Comparison of ENCODE assay signal across 9 cellular contexts in the genomic region with DNA sequence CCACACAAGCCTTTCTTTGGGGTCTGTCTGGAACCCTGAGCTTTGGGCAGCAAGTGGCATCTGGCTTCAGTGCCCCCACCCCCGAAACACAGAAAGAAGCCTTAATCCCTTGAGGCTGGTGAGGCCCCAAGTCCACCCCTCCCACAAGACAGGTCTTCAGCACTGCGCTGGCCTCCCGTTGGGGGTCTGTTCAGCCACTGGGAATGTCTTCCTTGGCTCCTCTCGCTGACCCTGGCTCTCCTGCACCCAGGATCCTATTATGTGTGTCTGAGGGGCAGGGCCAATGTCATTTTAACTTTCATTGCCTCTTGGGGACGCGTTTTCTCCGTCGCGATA. TPM values are rescaled to one million over a fixed set of nuclear protein-coding genes. Genes with fewer than 3 reads are reported as not detected.
DNase-seq lines count a peak whose midpoint lies in the region; ATAC-seq, FAIRE-seq and TF ChIP-seq lines count a peak whose summit lies in the region.
"Had no signal": no experiment of that assay in that cellular context is flagged by ENCODE, and none has a peak within 500 bp of the region (broad histone marks: within the 10 kb centered on the region; RNA-seq: fewer than 3 reads in every experiment).

No MANE protein-coding gene starts in this region.

- H3K4me3 Mint-ChIP-seq in activated CD8-positive, alpha-beta T cell treated with anti-CD3 and anti-CD28 coated beads for 36 hours = peak overlapping the region; percentile 69

- ATAC-seq in activated CD8-positive, alpha-beta T cell treated with anti-CD3 and anti-CD28 coated beads for 36 hours = no peak
- no peak for ATAC-seq in GM18505 (IDR thresholded peaks at IDR 0.05; ENCODE audit: unreplicated experiment)

- H3K4me1 ChIP-seq in HEK293 (ENCODE audit: control insufficient read depth, insufficient read depth, low read length) (0 out of 2 replicates have a peak, but pooled peaks cover 3% of the 10 kb centered on the region), small intestine (ENCODE audit: control insufficient read depth in 2 of 2, insufficient read depth in 1 of 2, low read depth in 1 of 2, low read length in 1 of 2) (peaks cover 8% of the 10 kb centered on the region in 2 donors)

- TF ChIP-seq CTCF in HEK293 (tag by site-specific recombination; IDR thresholded peaks at IDR 0.05) = no peak
- TF ChIP-seq CTCF in activated CD8-positive, alpha-beta T cell treated with anti-CD3 and anti-CD28 coated beads for 36 hours (IDR thresholded peaks at IDR 0.05) = no peak

- no peaks in the 10 kb centered on the region for H3K27me3 Mint-ChIP-seq in activated CD8-positive, alpha-beta T cell treated with anti-CD3 and anti-CD28 coated beads for 36 hours

- H3K4me3 ChIP-seq in HEK293 (ENCODE audit: low read depth, low read length) (no peak overlapping the region), iPS-11a (ENCODE audit: low read depth, low read length) (peak overlapping the region; percentile 53), small intestine (ENCODE audit: low read depth in 1 of 2, low read length in 2 of 2) (peak overlapping the region in 1 of 2 donors; percentile 45)

- no peak for DNase-seq in activated CD8-positive, alpha-beta T cell treated with anti-CD3 and anti-CD28 coated beads for 36 hours
- no peak for DNase-seq in small intestine
- DNase-seq in NCI-H2107 (lab: John Stamatoyannopoulos, UW) = no peak
- no peak for DNase-seq in HCEC 1CT
- DNase-seq: T1000 had no signal

- TF ChIP-seq POLR2A in GM18505 (IDR thresholded peaks at IDR 0.05; ENCODE audit: borderline replicate concordance, extremely low read depth, insufficient read depth, insufficient read length) = no peak

- CTCF ChIA-PET in HEK293 (lab: Yijun Ruan, JAX) = interaction anchor here (0.8 to 4.3 kb wide), 2 partner anchors 18 to 26 kb away, joined by 3 to 33 read pairs; no protein-coding TSS in a partner anchor
- CTCF ChIA-PET in activated CD8-positive, alpha-beta T cell treated with anti-CD3 and anti-CD28 coated beads for 36 hours (lab: Charles Lee) = interaction anchor here (0.8 to 6.2 kb wide), 9 partner anchors 9 to 195 kb away, joined by 3 to 46 read pairs (median 4); no protein-coding TSS in a partner anchor

- no peak overlapping the region for H3K27ac Mint-ChIP-seq in activated CD8-positive, alpha-beta T cell treated with anti-CD3 and anti-CD28 coated beads for 36 hours

- no peak for FAIRE-seq in small intestine (lab: Jason Lieb, UNC)

- H3K36me3 ChIP-seq in HEK293 (ENCODE audit: control insufficient read depth in 2 of 2, insufficient read depth in 1 of 2, low read length in 2 of 2) (peaks cover 0 to 26% of the 10 kb centered on the region in 2 experiments; a peak in 2 of 3 replicates), small intestine (ENCODE audit: control insufficient read depth in 2 of 2, insufficient read depth in 2 of 2, low read length in 2 of 2) (no peaks in the 10 kb centered on the region)

- H3K9me3 ChIP-seq in HEK293 (ENCODE audit: control insufficient read depth, insufficient read depth, low read depth, low read length) = no peaks in the 10 kb centered on the region
- no peaks in the 10 kb centered on the region for H3K9me3 ChIP-seq in small intestine (ENCODE audit: control insufficient read depth, low read depth)

- H3K9me3 Mint-ChIP-seq in activated CD8-positive, alpha-beta T cell treated with anti-CD3 and anti-CD28 coated beads for 36 hours = no peaks in the 10 kb centered on the region

- H3K27me3 ChIP-seq in small intestine (ENCODE audit: control insufficient read depth in 2 of 2, insufficient read depth in 2 of 2, low read length in 2 of 2) = no peaks in the 10 kb centered on the region

- WGBS in small intestine, 3 donors = 13 to 18% (median 16%) methylated on average over 9 of the region's 9 CpGs

- POLR2A ChIA-PET in HEK293 (lab: Yijun Ruan, JAX) = interaction anchor here (0.7 to 1.4 kb wide), 2 partner anchors 9 to 106 kb away, joined by 3 to 4 read pairs; no protein-coding TSS in a partner anchor
- POLR2A ChIA-PET in activated CD8-positive, alpha-beta T cell treated with anti-CD3 and anti-CD28 coated beads for 36 hours (lab: Charles Lee) = interaction anchor here (0.8 to 2.3 kb wide), 2 partner anchors 9 to 26 kb away, joined by 4 to 6 read pairs; no protein-coding TSS in a partner anchor

- H3K4me1 Mint-ChIP-seq in activated CD8-positive, alpha-beta T cell treated with anti-CD3 and anti-CD28 coated beads for 36 hours (ENCODE audit: low read depth) = peaks cover 38% of the 10 kb centered on the region

- H3K36me3 Mint-ChIP-seq in activated CD8-positive, alpha-beta T cell treated with anti-CD3 and anti-CD28 coated beads for 36 hours (ENCODE audit: low read depth) = peaks cover 21% of the 10 kb centered on the region

- intact Hi-C loops in activated CD8-positive, alpha-beta T cell treated with anti-CD3 and anti-CD28 coated beads for 36 hours (cut with micrococcal nuclease) = loop anchor here (5.0 to 10.0 kb wide), 2 partner anchors 55 to 93 kb away; a partner anchor contains a TSS

- H3K27ac ChIP-seq in HEK293 (ENCODE audit: extremely low read depth, low read depth, low read length) = no peak overlapping the region; the same call in 1 of the 2 replicates
- peak overlapping the region; percentile 86 to 91 for H3K27ac ChIP-seq in small intestine (ENCODE audit: low read depth in 1 of 2, low read length in 1 of 2)

TF ChIP-seq in HEK293, 187 proteins besides CTCF, POLR2A, EP300 and RAD21:
- TF ChIP-seq, protein P1, sequence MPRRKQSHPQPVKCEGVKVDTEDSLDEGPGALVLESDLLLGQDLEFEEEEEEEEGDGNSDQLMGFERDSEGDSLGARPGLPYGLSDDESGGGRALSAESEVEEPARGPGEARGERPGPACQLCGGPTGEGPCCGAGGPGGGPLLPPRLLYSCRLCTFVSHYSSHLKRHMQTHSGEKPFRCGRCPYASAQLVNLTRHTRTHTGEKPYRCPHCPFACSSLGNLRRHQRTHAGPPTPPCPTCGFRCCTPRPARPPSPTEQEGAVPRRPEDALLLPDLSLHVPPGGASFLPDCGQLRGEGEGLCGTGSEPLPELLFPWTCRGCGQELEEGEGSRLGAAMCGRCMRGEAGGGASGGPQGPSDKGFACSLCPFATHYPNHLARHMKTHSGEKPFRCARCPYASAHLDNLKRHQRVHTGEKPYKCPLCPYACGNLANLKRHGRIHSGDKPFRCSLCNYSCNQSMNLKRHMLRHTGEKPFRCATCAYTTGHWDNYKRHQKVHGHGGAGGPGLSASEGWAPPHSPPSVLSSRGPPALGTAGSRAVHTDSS (tag by site-specific recombination; IDR thresholded peaks at IDR 0.05) = no peak
- TF ChIP-seq GLIS2 (tag by site-specific recombination; IDR thresholded peaks at IDR 0.05) = peak; percentile 21; the same call in 1 of the 2 replicates
- peak; percentile 85 for TF ChIP-seq ZNF335 (tag by site-specific recombination; conservative IDR thresholded peaks at IDR 0.05)

RNA-seq across cellular contexts. Expression of a gene that starts 26.9 kb away (rescaled TPM):
- total RNA-seq in activated CD8-positive, alpha-beta T cell treated with anti-CD3 and anti-CD28 coated beads for 36 hours = 10 to 100 TPM; 52.2 to 54.7 TPM
- polyA plus RNA-seq in small intestine = 10 to 100 TPM; 13.8 to 19.7 (median 16.0) TPM

RNA-seq across cellular contexts. Expression of a gene that starts 31.3 kb away (rescaled TPM):
- under 1 TPM in 1 of 2 experiments, not detected in 1; 0.14 TPM for total RNA-seq in activated CD8-positive, alpha-beta T cell treated with anti-CD3 and anti-CD28 coated beads for 36 hours
- polyA plus RNA-seq in small intestine = 100 to 1,000 TPM in 1 of 3 donors, 10 to 100 TPM in 1, 1 to 10 TPM in 1; 2.9 to 103 (median 42.0) TPM
- total RNA-seq: glomerular endothelial cell had no signal

RNA-seq across cellular contexts. Expression of a gene that starts 52.9 kb away (rescaled TPM):
- 1 to 10 TPM; 2.2 to 2.5 TPM for total RNA-seq in activated CD8-positive, alpha-beta T cell treated with anti-CD3 and anti-CD28 coated beads for 36 hours
- polyA plus RNA-seq in small intestine = 10 to 100 TPM; 10.7 to 21.2 (median 11.6) TPM
